15 cellular contexts compared by ENCODE assay signal in the genomic region with DNA sequence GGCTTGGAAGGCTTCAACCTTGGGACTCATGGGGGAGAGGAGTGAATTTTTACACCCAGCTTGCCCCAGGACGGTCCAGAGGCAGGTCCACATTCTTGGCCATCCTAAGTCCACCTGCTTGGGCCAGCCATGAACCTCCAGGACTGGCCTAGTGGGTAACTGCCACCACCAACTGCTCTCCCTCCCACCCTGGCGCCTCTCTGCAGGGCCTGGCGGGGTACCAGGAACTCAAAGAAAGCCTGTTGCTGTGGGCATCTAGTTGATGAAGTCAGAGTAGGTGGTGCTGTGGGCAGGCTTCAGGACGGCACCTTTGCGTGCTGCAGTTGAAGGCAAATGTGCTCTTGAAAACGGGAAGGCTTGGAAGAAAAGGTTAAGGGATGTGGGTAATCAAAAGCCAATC. TPM values are rescaled to one million over a fixed set of nuclear protein-coding genes. Genes with fewer than 3 reads are reported as not detected.
A peak's percentile ranks its signal among the peaks of the same experiment; 100 is the strongest.
DNase-seq lines count a peak whose midpoint lies in the region; ATAC-seq and TF ChIP-seq lines count a peak whose summit lies in the region.
"Had no signal": no experiment of that assay in that cellular context is flagged by ENCODE, and none has a peak within 500 bp of the region (broad histone marks: within the 10 kb centered on the region; RNA-seq: fewer than 3 reads in every experiment).

No MANE protein-coding gene starts in this region.

- H3K4me3 ChIP-seq in H7 (ENCODE audit: insufficient read depth, low read depth, low read length): no peak overlapping the region; the same call in 1 of the 2 replicates
- H3K4me3 ChIP-seq in Panc1 (ENCODE audit: low read depth in 2 of 2, low read length in 2 of 2): no peak overlapping the region
- H3K4me3 ChIP-seq in esophagus (ENCODE audit: low read depth in 1 of 2, low read length in 2 of 2): no peak overlapping the region
- H3K4me3 ChIP-seq in psoas muscle: no peak overlapping the region
- H3K4me3 ChIP-seq: ovary had no signal

- no TSS peak for BruUV-seq in Panc1 (replicated peaks; lab: Mats Ljungman, UMichigan)

- H3K27me3 ChIP-seq in H7 (ENCODE audit: control insufficient read depth, insufficient read depth, low read length) (peaks cover 58% of the 10 kb centered on the region), Panc1 (ENCODE audit: control insufficient read depth, insufficient read depth, low read length) (no peaks in the 10 kb centered on the region), esophagus (ENCODE audit: control insufficient read depth in 1 of 2, insufficient read depth in 2 of 2, low read length in 2 of 2) (no peaks in the 10 kb centered on the region), psoas muscle (ENCODE audit: insufficient read depth in 3 of 3, low read length in 2 of 3) (peaks cover 0 to 70% (median 0%) of the 10 kb centered on the region in 3 donors)
- H3K27me3 ChIP-seq: ovary had no signal

- no peak for ATAC-seq in Panc1
- peak in 3 of 4 donors; percentile 24 to 33 (median 31) for ATAC-seq in psoas muscle
- ATAC-seq: stimulated activated naive CD8-positive, alpha-beta T cell treated with anti-CD3 and anti-CD28 coated beads, Interleukin-15, amount 100 ng/mL, for 72 hours had no signal

- CTCF ChIA-PET in Panc1 (lab: Charles Lee): no interaction called here

- WGBS in esophagus, 2 donors: 32 to 50% methylated on average over 6 of the region's 6 CpGs
- WGBS in psoas muscle, 3 donors: 18 to 63% (median 35%) methylated on average over 5 to 6 of the region's 6 CpGs

- POLR2A ChIA-PET in Panc1 (lab: Charles Lee): interaction anchor here (0.5 to 0.6 kb wide), 2 partner anchors 12 to 407 kb away, joined by 3 to 5 read pairs; no protein-coding TSS in a partner anchor

- H3K4me1 ChIP-seq in Panc1 (ENCODE audit: control insufficient read depth, insufficient read depth, low read length) (peaks cover 50% of the 10 kb centered on the region), esophagus (ENCODE audit: control insufficient read depth in 2 of 2, insufficient read depth in 2 of 2, low read length in 1 of 2) (peaks cover 3 to 6% of the 10 kb centered on the region in 2 donors), psoas muscle (peaks cover 29% of the 10 kb centered on the region)

- in situ Hi-C loops in Panc1 (cut with HindIII; ENCODE audit: low pct_unique_long_range_greater_than_20kb, low sequenced_read_pairs): no loop called here

- H3K36me3 ChIP-seq in H7 (replicated peaks; ENCODE audit: control insufficient read depth, insufficient read depth, low read length): no peaks in the 10 kb centered on the region
- no peaks in the 10 kb centered on the region for H3K36me3 ChIP-seq in Panc1 (ENCODE audit: control insufficient read depth, insufficient read depth, low read length)
- H3K36me3 ChIP-seq in esophagus (ENCODE audit: control insufficient read depth in 2 of 2, insufficient read depth in 2 of 2, low read length in 1 of 2): no peaks in the 10 kb centered on the region
- H3K36me3 ChIP-seq in psoas muscle (ENCODE audit: insufficient read depth in 1 of 2, low read depth in 1 of 2): no peaks in the 10 kb centered on the region
- H3K36me3 ChIP-seq: ovary had no signal

- DNase-seq in H7 (peak; percentile 37), Panc1 (ENCODE audit: low read depth, low spot score) (no peak), psoas muscle (no peak), GM19240 (ENCODE audit: insufficient read length, low spot score) (no peak), DMS153 treated with DMSO at 0.1 percent for 48 hours (lab: John Stamatoyannopoulos, UW; ENCODE audit: unreplicated experiment) (no peak), SW480 (ENCODE audit: low spot score) (no peak), islet precursor cell (no peak)
- DNase-seq: activated CD4-positive, alpha-beta memory T cell treated with anti-CD3 and anti-CD28 coated beads for 36 hours; activated naive CD4-positive, alpha-beta T cell treated with anti-CD3 and anti-CD28 coated beads, Interleukin-2, amount 10 ng/mL, durations not matched to agents 7 days and 5 days; NCI-H2029 treated with DMSO at 0.1 percent for 48 hours; stimulated activated CD4-positive, alpha-beta T cell treated with anti-CD3 and anti-CD28 coated beads, Interleukin-4, amount 100 ng/mL, for 24 hours; stimulated activated naive CD8-positive, alpha-beta T cell treated with anti-CD3 and anti-CD28 coated beads, Interleukin-15, amount 100 ng/mL, for 72 hours; T-helper 1 cell had no signal

- H3K9me3 ChIP-seq in Panc1 (ENCODE audit: control insufficient read depth, insufficient read depth, low read depth, low read length): no peaks in the 10 kb centered on the region
- no peaks in the 10 kb centered on the region for H3K9me3 ChIP-seq in esophagus (ENCODE audit: control insufficient read depth in 2 of 2, insufficient read depth in 1 of 2, low read depth in 1 of 2, low read length in 1 of 2)
- no peaks in the 10 kb centered on the region for H3K9me3 ChIP-seq in psoas muscle
- H3K9me3 ChIP-seq: ovary had no signal

- intact Hi-C loops in Panc1 (cut with micrococcal nuclease; ENCODE audit: unreplicated experiment): loop anchor here (5.0 to 10.0 kb wide), 2 partner anchors 73 to 271 kb away; no protein-coding TSS in a partner anchor
- intact Hi-C loops in psoas muscle (cut with DNase I): no loop called here

- TF ChIP-seq CTCF in Panc1 (IDR thresholded peaks at IDR 0.05) (no peak), psoas muscle (IDR thresholded peaks at IDR 0.05) (no peak)

- H3K27ac ChIP-seq in Panc1 (ENCODE audit: low read length): peak overlapping the region; percentile 54
- H3K27ac ChIP-seq in esophagus (ENCODE audit: low read depth in 2 of 2, low read length in 1 of 2): peak overlapping the region; percentile 68 to 75
- H3K27ac ChIP-seq in psoas muscle: peak overlapping the region; percentile 9

RNA-seq across cellular contexts. Expression of a gene that starts 12.0 kb away (rescaled TPM):
- total RNA-seq in H7 (2014; rRNA removed; shearing (Covaris generic)): 32.5 and 51.0 TPM in 2 replicates
- total RNA-seq in Panc1 (2021; ENCODE audit: unreplicated experiment) (48.3 TPM), psoas muscle (10 to 100 TPM; 18.3 to 24.3 (median 19.6) TPM)
- 33.8 TPM for polyA plus RNA-seq in Panc1 (2012; ENCODE audit: insufficient read length)
- polyA plus RNA-seq in esophagus (10 to 100 TPM in 1 of 2 donors, 1 to 10 TPM in 1; 9.6 to 10.7 TPM), psoas muscle (10 to 100 TPM in 2 of 3 donors, 1 to 10 TPM in 1; 6.4 to 14.2 (median 10.1) TPM)

Comparison
In these comparisons a context has a peak if more than half of its experiments do, and no peak if none do; other contexts are left out.
1. H3K27ac ChIP-seq: peak in every context shown above with its lines; median percentile 72 in esophagus; 54 in Panc1; 9 in psoas muscle.